8 cellular contexts compared by ENCODE assay signal in the genomic region with DNA sequence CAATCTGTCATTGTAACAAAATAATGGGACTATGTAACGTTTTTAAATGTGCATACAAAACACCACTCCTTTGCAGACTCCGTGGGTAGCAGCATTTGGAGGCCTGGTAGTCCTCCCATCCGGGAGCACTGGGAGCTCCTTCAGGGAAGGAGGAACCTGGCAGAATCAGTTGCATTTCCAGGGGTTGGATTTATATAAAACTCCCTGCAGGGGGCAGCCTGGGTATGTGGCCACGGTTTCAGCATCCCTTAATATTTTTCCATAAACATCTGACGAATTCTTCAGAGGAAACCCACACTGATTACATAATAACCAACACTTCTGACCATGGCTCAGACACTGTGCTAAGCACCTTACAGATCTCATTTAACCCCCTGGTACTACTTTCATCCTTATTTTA. TPM values are rescaled to one million over a fixed set of nuclear protein-coding genes. Genes with fewer than 3 reads are reported as not detected.
DNase-seq lines count a peak whose midpoint lies in the region; ATAC-seq, FAIRE-seq and TF ChIP-seq lines count a peak whose summit lies in the region.

No MANE protein-coding gene starts in this region.

- CTCF ChIA-PET in AG04450 (lab: Charles Lee) = interaction anchor here (0.7 to 2.1 kb wide), 22 partner anchors 8 to 352 kb away, joined by 3 to 17 read pairs (median 4); partner anchors contain the start of gene GRPEL2
- CTCF ChIA-PET in HCT116 (lab: Charles Lee) = interaction anchor here (0.7 to 3.8 kb wide), 28 partner anchors 11 to 535 kb away, joined by 3 to 12 read pairs (median 4); partner anchors contain the start of genes ABLIM3, GRPEL2 and PCYOX1L

- WGBS in pancreas, 2 donors = 49 to 64% methylated on average over 5 of the region's 5 CpGs

- H3K27me3 ChIP-seq in AG04450 (ENCODE audit: control insufficient read depth, insufficient read depth, low read length) (peaks cover 3% of the 10 kb centered on the region), HCT116 (ENCODE audit: insufficient read depth, low read length) (no peaks in the 10 kb centered on the region), pancreas (no peaks in the 10 kb centered on the region)

- H3K9ac ChIP-seq in HCT116 (ENCODE audit: low read length) = no peak overlapping the region

- peaks cover 13% of the 10 kb centered on the region for H3K27me3 Mint-ChIP-seq in stimulated activated memory B cell treated with anti-CD40 and anti-IgM and Interleukin-4, amounts not matched to agents 10 μg/mL and 1 μg/mL and 100 μg/mL, for 72 hours

- POLR2A ChIA-PET in AG04450 (lab: Yijun Ruan, JAX) = no interaction called here
- POLR2A ChIA-PET in HCT116 (lab: Charles Lee) = no interaction called here

- peak; percentile 39; the same call in 1 of the 2 replicates for ATAC-seq in HCT116
- no peak for ATAC-seq in pancreas
- ATAC-seq in stimulated activated memory B cell treated with anti-CD40 and anti-IgM and Interleukin-4, amounts not matched to agents 10 μg/mL and 1 μg/mL and 100 μg/mL, for 72 hours = no peak

- H3K4me3 ChIP-seq in AG04450 (ENCODE audit: low read depth, low read length) (no peak overlapping the region), HCT116 (replicated peaks in 1 of 2; ENCODE audit: low read depth in 1 of 2, low read length in 2 of 2) (no peak overlapping the region), pancreas (no peak overlapping the region)

- no peak for FAIRE-seq in pancreas (lab: Jason Lieb, UNC)

- no peaks in the 10 kb centered on the region for H3K9me2 ChIP-seq in HCT116 (ENCODE audit: insufficient read depth)

- no peak overlapping the region for H3K27ac Mint-ChIP-seq in stimulated activated memory B cell treated with anti-CD40 and anti-IgM and Interleukin-4, amounts not matched to agents 10 μg/mL and 1 μg/mL and 100 μg/mL, for 72 hours

- no peaks in the 10 kb centered on the region for H3K79me2 ChIP-seq in HCT116 (ENCODE audit: insufficient read depth, low read length)

- TF ChIP-seq RAD21 in HCT116 (IDR thresholded peaks at IDR 0.05; ENCODE audit: low read depth) = 0 out of 2 replicates have a peak, but pooled peaks have one; percentile 31

- H3K27ac ChIP-seq in AG04450 (ENCODE audit: low read depth, low read length) (no peak overlapping the region), HCT116 (ENCODE audit: low read depth, low read length) (no peak overlapping the region), pancreas (no peak overlapping the region)

- H4K20me1 ChIP-seq in HCT116 (ENCODE audit: insufficient read depth) = no peaks in the 10 kb centered on the region

- no peak overlapping the region for H2AFZ ChIP-seq in HCT116 (ENCODE audit: low read depth, low read length, poor library complexity, severe bottlenecking)

- intact Hi-C loops in HCT116 (cut with micrococcal nuclease) = loop anchor here (1.0 to 10.0 kb wide), 3 partner anchors 135 to 533 kb away; no protein-coding TSS in a partner anchor
- intact Hi-C loops in pancreas (cut with DNase I) = loop anchor here in 1 of 3 donors (10.0 kb wide), 1 partner anchor 141 kb away; no protein-coding TSS in a partner anchor

- H3K4me2 ChIP-seq in HCT116 (ENCODE audit: low read length) = no peak overlapping the region

- H3K4me3 Mint-ChIP-seq in stimulated activated memory B cell treated with anti-CD40 and anti-IgM and Interleukin-4, amounts not matched to agents 10 μg/mL and 1 μg/mL and 100 μg/mL, for 72 hours = no peak overlapping the region

- peak; percentile 59 for TF ChIP-seq CTCF in AG04450 (IDR thresholded peaks at IDR 0.05; ENCODE audit: low read depth, low read length)
- TF ChIP-seq CTCF in HCT116 (IDR thresholded peaks at IDR 0.05 in 2 of 3, conservative IDR thresholded peaks at IDR 0.05 in 1 of 3; ENCODE audit: borderline replicate concordance in 1 of 3, insufficient read depth in 1 of 3, low read depth in 2 of 3, low read length in 2 of 3) = peak in 2 of 3 experiments; percentile 25 to 29; a peak in 2 of 6 replicates
- TF ChIP-seq CTCF in pancreas (IDR thresholded peaks at IDR 0.05) = no peak

- peaks cover 3% of the 10 kb centered on the region for H3K9me3 ChIP-seq in AG04450 (ENCODE audit: control insufficient read depth, insufficient read depth, low read length)
- H3K9me3 ChIP-seq in HCT116 (ENCODE audit: control insufficient read depth in 1 of 2, insufficient read depth in 1 of 2, low read depth in 1 of 2, low read length in 2 of 2) = peaks cover 0 to 6% of the 10 kb centered on the region in 2 experiments; a peak in 1 of 4 replicates
- no peaks in the 10 kb centered on the region for H3K9me3 ChIP-seq in pancreas

- peaks cover 9% of the 10 kb centered on the region for H3K9me3 Mint-ChIP-seq in stimulated activated memory B cell treated with anti-CD40 and anti-IgM and Interleukin-4, amounts not matched to agents 10 μg/mL and 1 μg/mL and 100 μg/mL, for 72 hours

- peaks cover 11% of the 10 kb centered on the region for H3K4me1 Mint-ChIP-seq in stimulated activated memory B cell treated with anti-CD40 and anti-IgM and Interleukin-4, amounts not matched to agents 10 μg/mL and 1 μg/mL and 100 μg/mL, for 72 hours

- no peak for DNase-seq in AG04450 (ENCODE audit: low read depth, low spot score)
- DNase-seq in HCT116 (ENCODE audit: low read depth, low spot score) = no peak
- DNase-seq in amniotic stem cell (lab: John Stamatoyannopoulos, UW) = peak; percentile 21
- peak; percentile 69 for DNase-seq in iris pigment epithelial cell (ENCODE audit: low read depth)
- no peak for DNase-seq in effector CD8-positive, alpha-beta T cell (lab: John Stamatoyannopoulos, UW)
- DNase-seq in activated CD8-positive, alpha-beta memory T cell treated with anti-CD3 and anti-CD28 coated beads for 24 hours = no peak
- no peak for DNase-seq in pancreas

- no peaks in the 10 kb centered on the region for H3K36me3 Mint-ChIP-seq in stimulated activated memory B cell treated with anti-CD40 and anti-IgM and Interleukin-4, amounts not matched to agents 10 μg/mL and 1 μg/mL and 100 μg/mL, for 72 hours

- RAD21 ChIA-PET in HCT116 (lab: Charles Lee; ENCODE audit: low non-redundant PET in 1 of 2, low total read pairs in 2 of 2, uncharacterized antibody in 2 of 2, unreplicated experiment in 2 of 2) = interaction anchor here (0.7 to 1.3 kb wide), 4 partner anchors 10 to 299 kb away, joined by 3 read pairs; no protein-coding TSS in a partner anchor

- H3K36me3 ChIP-seq in HCT116 (ENCODE audit: control insufficient read depth in 1 of 2, insufficient read depth in 2 of 2, low read length in 2 of 2) = no peaks in the 10 kb centered on the region
- H3K36me3 ChIP-seq in pancreas = no peaks in the 10 kb centered on the region

- TF ChIP-seq POLR2A in HCT116 (IDR thresholded peaks at IDR 0.05; ENCODE audit: borderline replicate concordance, extremely low read depth, insufficient read depth, insufficient read length) = no peak

- H3K4me1 ChIP-seq in HCT116 (ENCODE audit: control insufficient read depth in 1 of 2, insufficient read depth in 2 of 2, low read length in 2 of 2) (no peaks in the 10 kb centered on the region), pancreas (no peaks in the 10 kb centered on the region)

- no TSS peak for BruUV-seq in HCT116 (replicated peaks; lab: Mats Ljungman, UMichigan)

TF ChIP-seq in HCT116, 20 proteins besides CTCF, POLR2A, EP300 and RAD21:
- no peak for TF ChIP-seq SRF (IDR thresholded peaks at IDR 0.05; ENCODE audit: low read depth)
- TF ChIP-seq SP1 (IDR thresholded peaks at IDR 0.05; ENCODE audit: low read depth) = no peak
- no peak for TF ChIP-seq CBX3 (IDR thresholded peaks at IDR 0.05; ENCODE audit: low read depth)
- no peak for TF ChIP-seq SIN3A (IDR thresholded peaks at IDR 0.05; ENCODE audit: low read depth)
- TF ChIP-seq ZBTB33 (IDR thresholded peaks at IDR 0.05; ENCODE audit: extremely low read depth, insufficient replicate concordance, low read length) = no peak
- TF ChIP-seq YY1 (IDR thresholded peaks at IDR 0.05; ENCODE audit: extremely low read depth, insufficient replicate concordance, low read depth, low read length) = no peak
- TF ChIP-seq TCF7L2 (IDR thresholded peaks at IDR 0.05; ENCODE audit: borderline replicate concordance, extremely low read depth, insufficient read depth, insufficient read length) = no peak
- no peak for TF ChIP-seq EZH2phosphoT487 (IDR thresholded peaks at IDR 0.05; ENCODE audit: borderline replicate concordance)
- TF ChIP-seq, protein P1, sequence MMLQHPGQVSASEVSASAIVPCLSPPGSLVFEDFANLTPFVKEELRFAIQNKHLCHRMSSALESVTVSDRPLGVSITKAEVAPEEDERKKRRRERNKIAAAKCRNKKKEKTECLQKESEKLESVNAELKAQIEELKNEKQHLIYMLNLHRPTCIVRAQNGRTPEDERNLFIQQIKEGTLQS (IDR thresholded peaks at IDR 0.05) = no peak
- no peak for TF ChIP-seq EZH2 (IDR thresholded peaks at IDR 0.05)
- TF ChIP-seq ELF1 (IDR thresholded peaks at IDR 0.05; ENCODE audit: borderline replicate concordance, low read depth) = no peak
- no peak for TF ChIP-seq ZNF274 (IDR thresholded peaks at IDR 0.05; ENCODE audit: low read depth, low read length)
- TF ChIP-seq EGR1 (IDR thresholded peaks at IDR 0.05; ENCODE audit: low read depth) = no peak

RNA-seq across cellular contexts. Expression of gene AFAP1L1, which starts 6.1 kb away (rescaled TPM):
- polyA plus RNA-seq in AG04450 (2011; rRNA removed) (1.8 and 2.6 TPM in 2 replicates), pancreas (1 to 10 TPM; 1.5 to 1.7 TPM)
- 1.4 and 1.8 TPM in 2 replicates for polyA minus RNA-seq in AG04450 (2011; rRNA and poly(A)+ RNA removed)
- total RNA-seq in HCT116 (2021; ENCODE audit: unreplicated experiment) (4.3 TPM), pancreas (1 to 10 TPM in 3 of 6 donors, under 1 TPM in 3; 0.54 to 2.4 (median 1.00) TPM)
- 4.4 and 5.5 TPM in 2 replicates for polyA plus RNA-seq in HCT116 (2012)

Comparison
In these comparisons a context has a peak if more than half of its experiments do, and no peak if none do; other contexts are left out.
1. DNase-seq: peak in amniotic stem cell (single experiment) and iris pigment epithelial cell (single experiment); none in AG04450 (single experiment), HCT116 (single experiment), effector CD8-positive, alpha-beta T cell (single experiment), activated CD8-positive, alpha-beta memory T cell treated with anti-CD3 and anti-CD28 coated beads for 24 hours (single experiment) and pancreas (0 of 6).
2. CTCF ChIP-seq: peak in AG04450 (single experiment) and HCT116 (2 of 3); none in pancreas (0 of 4).